ENCODE assay signal across 9 cellular contexts in the genomic region with DNA sequence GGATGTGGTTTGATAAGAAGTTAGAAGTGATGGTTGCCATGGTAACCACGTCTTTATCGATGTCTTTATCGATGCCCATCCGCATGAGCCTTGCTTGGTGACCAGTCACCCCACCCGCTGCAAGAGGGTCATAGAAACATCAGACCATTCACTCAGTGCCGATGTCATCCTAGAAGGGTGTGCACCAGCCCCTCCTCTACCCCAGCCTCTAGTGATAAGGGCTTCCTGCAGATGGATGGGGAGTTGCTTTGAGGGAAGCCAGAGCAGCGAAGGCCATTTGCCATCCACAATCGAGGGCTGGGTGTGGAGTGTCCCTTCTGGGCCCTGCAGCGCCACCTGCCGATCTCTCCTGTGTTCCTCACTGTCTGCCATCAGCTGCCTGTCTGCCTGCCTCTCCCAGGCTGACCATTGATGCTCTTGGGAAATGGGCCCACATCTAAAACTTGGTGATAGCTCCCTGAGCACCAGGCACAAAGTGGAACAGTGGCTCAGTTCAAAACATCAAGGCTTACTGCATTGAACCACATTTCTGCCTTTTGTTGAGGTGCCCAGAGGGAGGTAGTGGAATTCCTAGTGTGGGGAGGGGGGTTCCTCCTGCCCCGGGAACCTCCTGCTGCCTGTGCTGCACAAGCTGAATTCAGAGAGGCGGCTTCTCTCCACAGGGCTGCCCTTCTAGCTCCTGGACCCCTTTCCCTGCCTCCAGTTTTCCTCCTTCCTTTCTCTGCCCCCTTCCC. TPM values are rescaled to one million over a fixed set of nuclear protein-coding genes. Genes with fewer than 3 reads are reported as not detected.
DNase-seq lines count a peak whose midpoint lies in the region; ATAC-seq and TF ChIP-seq lines count a peak whose summit lies in the region.
"Had no signal": no experiment of that assay in that cellular context is flagged by ENCODE, and none has a peak within 500 bp of the region (broad histone marks: within the 10 kb centered on the region; RNA-seq: fewer than 3 reads in every experiment).

No MANE protein-coding gene starts in this region.

- no peak overlapping the region for H3K4me3 ChIP-seq in PC-3 (ENCODE audit: low read length)
- H3K4me3 ChIP-seq in cardiac fibroblast (replicated peaks in 1 of 2; ENCODE audit: low read depth in 2 of 2, low read length in 2 of 2) = no peak overlapping the region

- H3K4me2 ChIP-seq in PC-3 (ENCODE audit: low read length) = no peak overlapping the region

- no peaks in the 10 kb centered on the region for H3K79me2 ChIP-seq in PC-3 (ENCODE audit: low read length)

- POLR2A ChIA-PET in PC-3 (lab: Charles Lee; ENCODE audit: unreplicated experiment) = no interaction called here

- no TSS peak for BruUV-seq in PC-3 (replicated peaks; lab: Mats Ljungman, UMichigan)

- peak; percentile 30 for DNase-seq in NCI-H2196 (lab: John Stamatoyannopoulos, UW; ENCODE audit: unreplicated experiment)
- DNase-seq in NCI-H2196 treated with DMSO at 0.1 percent for 48 hours (lab: John Stamatoyannopoulos, UW; ENCODE audit: unreplicated experiment) = no peak
- peak; percentile 52 for DNase-seq in PC-3
- DNase-seq in cardiac fibroblast (ENCODE audit: low read depth in 2 of 2) = peak; percentile 49 to 52
- DNase-seq in myocyte (ENCODE audit: low read depth) = peak; percentile 17
- DNase-seq in cortex of kidney (lab: John Stamatoyannopoulos, UW) = no peak

- H3K36me3 ChIP-seq in PC-3 (ENCODE audit: low read depth, low read length) = no peaks in the 10 kb centered on the region

- H3K27me3 ChIP-seq in PC-3 (ENCODE audit: low read length) = 0 out of 2 replicates have a peak, but pooled peaks cover 12% of the 10 kb centered on the region

- no peak overlapping the region for H3K9ac ChIP-seq in PC-3 (ENCODE audit: low read length)

- H3K27ac ChIP-seq in PC-3 (ENCODE audit: low read length) = no peak overlapping the region

- H3F3A ChIP-seq in PC-3 (ENCODE audit: low read length, unreplicated experiment) = no peaks in the 10 kb centered on the region

- CTCF ChIA-PET in PC-3 (lab: Charles Lee) = no interaction called here

- H3K9me2 ChIP-seq in PC-3 (replicated peaks; ENCODE audit: low read length) = no peaks in the 10 kb centered on the region

- H4K20me1 ChIP-seq in PC-3 (ENCODE audit: low read length) = no peaks in the 10 kb centered on the region

- intact Hi-C loops in PC-3 (cut with micrococcal nuclease) = no loop called here

- TF ChIP-seq CTCF in PC-3 (conservative IDR thresholded peaks at IDR 0.05; ENCODE audit: low read depth, low read length) (peak; percentile 69), cardiac fibroblast (IDR thresholded peaks at IDR 0.05; ENCODE audit: low read depth, low read length) (peak; percentile 71)

- no peaks in the 10 kb centered on the region for H3K4me1 ChIP-seq in PC-3 (ENCODE audit: insufficient read depth, low read length)

- ATAC-seq in HG02938 (IDR thresholded peaks at IDR 0.05; ENCODE audit: unreplicated experiment) (peak; percentile 56), PC-3 (peak; percentile 79), HG02623 (IDR thresholded peaks at IDR 0.05; ENCODE audit: unreplicated experiment) (no peak)

- no peak overlapping the region for H2AFZ ChIP-seq in PC-3 (ENCODE audit: low read length)

- no peaks in the 10 kb centered on the region for H3K9me3 ChIP-seq in PC-3 (ENCODE audit: low read length)

RNA-seq across cellular contexts. Expression of a gene that starts 8.9 kb away (rescaled TPM):
- total RNA-seq in PC-3 (2014; rRNA removed) (0.47 TPM in 1 of 2 replicates, not detected in the other), myocyte (0.94 TPM in 1 of 2 replicates, not detected in the other)
- 2.6 TPM for polyA plus RNA-seq in myocyte (2012)
- total RNA-seq: CD4-positive, alpha-beta T cell had no signal

Comparison
In these comparisons a context has a peak if more than half of its experiments do, and no peak if none do; other contexts are left out.
1. DNase-seq: peak in NCI-H2196 (single experiment), PC-3 (single experiment), cardiac fibroblast (2 of 2) and myocyte (single experiment); none in NCI-H2196 treated with DMSO at 0.1 percent for 48 hours (single experiment) and cortex of kidney (single experiment).